Comparison of ENCODE assay signal across 11 cellular contexts in genomic region chr3:111621535-111621934, GRCh38. TPM values are rescaled to one million over a fixed set of nuclear protein-coding genes. Genes with fewer than 3 reads are reported as not detected.
DNase-seq lines count a peak whose midpoint lies in the region; ATAC-seq and TF ChIP-seq lines count a peak whose summit lies in the region.
"Had no signal": no experiment of that assay in that cellular context is flagged by ENCODE, and none has a peak within 500 bp of the region (broad histone marks: within the 10 kb centered on the region; RNA-seq: fewer than 3 reads in every experiment).

No MANE protein-coding gene starts in this region.

- H3K27me3 Mint-ChIP-seq in activated T-cell treated with anti-CD3 and anti-CD28 coated beads, Interleukin-2, amount 50 U/mL, for 24 hours, result no peaks in the 10 kb centered on the region
- H3K27me3 Mint-ChIP-seq in activated T-helper 2 cell treated with anti-CD3 and anti-CD28 coated beads, Interferon-gamma antibody, Interleukin-2, Interleukin-4, amounts not matched to agents 10 μg/mL and 5 μg/mL and 100 μg/mL, durations not matched to agents 14 hours and 24 hours and 36 hours (ENCODE audit: low read depth), result no peaks in the 10 kb centered on the region
- H3K27me3 Mint-ChIP-seq: naive thymus-derived CD8-positive, alpha-beta T cell; stimulated activated naive CD8-positive, alpha-beta T cell treated with anti-CD3 and anti-CD28 coated beads, Interleukin-15, Interleukin-2, amounts not matched to agents 100 ng/mL and 50 ng/mL, for 24 hours had no signal

- H3K27ac ChIP-seq in brain microvascular endothelial cell, result no peak overlapping the region

- H3K36me3 ChIP-seq in brain microvascular endothelial cell (replicated peaks), result no peaks in the 10 kb centered on the region

- no peaks in the 10 kb centered on the region for H3K27me3 ChIP-seq in brain microvascular endothelial cell (replicated peaks)

- peak; percentile 70 for TF ChIP-seq CTCF in brain microvascular endothelial cell (IDR thresholded peaks at IDR 0.05; ENCODE audit: low read depth, low read length, missing control alignments)

- ATAC-seq in GM21447 (IDR thresholded peaks at IDR 0.05; ENCODE audit: unreplicated experiment), result no peak
- ATAC-seq in GM21367 (IDR thresholded peaks at IDR 0.05; ENCODE audit: unreplicated experiment), result no peak

- intact Hi-C loops in activated T-helper 2 cell treated with anti-CD3 and anti-CD28 coated beads, Interferon-gamma antibody, Interleukin-2, Interleukin-4, amounts not matched to agents 10 μg/mL and 5 μg/mL and 100 μg/mL, durations not matched to agents 14 hours and 24 hours and 36 hours (cut with micrococcal nuclease), result no loop called here

- peaks cover 57% of the 10 kb centered on the region for H3K4me1 Mint-ChIP-seq in activated T-cell treated with anti-CD3 and anti-CD28 coated beads, Interleukin-2, amount 50 U/mL, for 24 hours (ENCODE audit: low read depth)
- H3K4me1 Mint-ChIP-seq in activated T-helper 2 cell treated with anti-CD3 and anti-CD28 coated beads, Interferon-gamma antibody, Interleukin-2, Interleukin-4, amounts not matched to agents 10 μg/mL and 5 μg/mL and 100 μg/mL, durations not matched to agents 14 hours and 24 hours and 36 hours (ENCODE audit: low read depth), result peaks cover 36% of the 10 kb centered on the region

- in situ Hi-C loops in brain microvascular endothelial cell (cut with HindIII; ENCODE audit: low pct_ligation_motif_present, low sequenced_read_pairs), result no loop called here

- H3K36me3 Mint-ChIP-seq in activated T-cell treated with anti-CD3 and anti-CD28 coated beads, Interleukin-2, amount 50 U/mL, for 24 hours (ENCODE audit: low read depth), result peaks cover 42% of the 10 kb centered on the region
- peaks cover 76% of the 10 kb centered on the region for H3K36me3 Mint-ChIP-seq in activated T-helper 2 cell treated with anti-CD3 and anti-CD28 coated beads, Interferon-gamma antibody, Interleukin-2, Interleukin-4, amounts not matched to agents 10 μg/mL and 5 μg/mL and 100 μg/mL, durations not matched to agents 14 hours and 24 hours and 36 hours (ENCODE audit: low read depth)

- H3K9me3 Mint-ChIP-seq in activated T-cell treated with anti-CD3 and anti-CD28 coated beads, Interleukin-2, amount 50 U/mL, for 24 hours, result no peaks in the 10 kb centered on the region
- peaks cover 12% of the 10 kb centered on the region for H3K9me3 Mint-ChIP-seq in activated T-helper 2 cell treated with anti-CD3 and anti-CD28 coated beads, Interferon-gamma antibody, Interleukin-2, Interleukin-4, amounts not matched to agents 10 μg/mL and 5 μg/mL and 100 μg/mL, durations not matched to agents 14 hours and 24 hours and 36 hours
- H3K9me3 Mint-ChIP-seq: naive thymus-derived CD8-positive, alpha-beta T cell; stimulated activated naive CD8-positive, alpha-beta T cell treated with anti-CD3 and anti-CD28 coated beads, Interleukin-15, Interleukin-2, amounts not matched to agents 100 ng/mL and 50 ng/mL, for 24 hours had no signal

- no peak overlapping the region for H3K4me3 ChIP-seq in brain microvascular endothelial cell (ENCODE audit: low read depth, low read length)

- H3K4me3 Mint-ChIP-seq in activated T-cell treated with anti-CD3 and anti-CD28 coated beads, Interleukin-2, amount 50 U/mL, for 24 hours, result no peak overlapping the region
- no peak overlapping the region for H3K4me3 Mint-ChIP-seq in activated T-helper 2 cell treated with anti-CD3 and anti-CD28 coated beads, Interferon-gamma antibody, Interleukin-2, Interleukin-4, amounts not matched to agents 10 μg/mL and 5 μg/mL and 100 μg/mL, durations not matched to agents 14 hours and 24 hours and 36 hours (ENCODE audit: low read depth)
- H3K4me3 Mint-ChIP-seq: naive thymus-derived CD8-positive, alpha-beta T cell; stimulated activated naive CD8-positive, alpha-beta T cell treated with anti-CD3 and anti-CD28 coated beads, Interleukin-15, Interleukin-2, amounts not matched to agents 100 ng/mL and 50 ng/mL, for 24 hours had no signal

- peak; percentile 54 for DNase-seq in activated T-cell treated with anti-CD3 and anti-CD28 coated beads for 48 hours (ENCODE audit: low read depth)
- no peak for DNase-seq in activated T-cell treated with anti-CD3 and anti-CD28 coated beads, Interleukin-2, amount 50 U/mL, for 24 hours
- DNase-seq in NCI-H1048 (lab: John Stamatoyannopoulos, UW), result peak; percentile 2
- no peak for DNase-seq in brain microvascular endothelial cell
- DNase-seq in stimulated activated CD4-positive, alpha-beta T cell treated with anti-CD3 and anti-CD28 coated beads, Interleukin-2, amount 100 ng/mL, for 24 hours, result peak; percentile 39 to 68
- no peak for DNase-seq in activated T-helper 2 cell treated with anti-CD3 and anti-CD28 coated beads, Interferon-gamma antibody, Interleukin-2, Interleukin-4, amounts not matched to agents 10 μg/mL and 5 μg/mL and 100 μg/mL, durations not matched to agents 14 hours and 24 hours and 36 hours (ENCODE audit: low spot score)
- DNase-seq: cortex of kidney had no signal

- no peak overlapping the region for H3K27ac Mint-ChIP-seq in activated T-cell treated with anti-CD3 and anti-CD28 coated beads, Interleukin-2, amount 50 U/mL, for 24 hours
- no peak overlapping the region for H3K27ac Mint-ChIP-seq in activated T-helper 2 cell treated with anti-CD3 and anti-CD28 coated beads, Interferon-gamma antibody, Interleukin-2, Interleukin-4, amounts not matched to agents 10 μg/mL and 5 μg/mL and 100 μg/mL, durations not matched to agents 14 hours and 24 hours and 36 hours
- H3K27ac Mint-ChIP-seq: stimulated activated naive CD8-positive, alpha-beta T cell treated with anti-CD3 and anti-CD28 coated beads, Interleukin-15, Interleukin-2, amounts not matched to agents 100 ng/mL and 50 ng/mL, for 24 hours had no signal

RNA-seq across cellular contexts. Expression of gene ZBED2, which starts 26.4 kb away (rescaled TPM):
- total RNA-seq in activated T-helper 2 cell treated with anti-CD3 and anti-CD28 coated beads, Interferon-gamma antibody, Interleukin-2, Interleukin-4, amounts not matched to agents 10 μg/mL and 5 μg/mL and 100 μg/mL, durations not matched to agents 14 hours and 24 hours and 36 hours, result 543 and 546 TPM in 2 replicates

RNA-seq across cellular contexts. Expression of gene PLCXD2, which starts 52.9 kb away (rescaled TPM):
- total RNA-seq in activated T-helper 2 cell treated with anti-CD3 and anti-CD28 coated beads, Interferon-gamma antibody, Interleukin-2, Interleukin-4, amounts not matched to agents 10 μg/mL and 5 μg/mL and 100 μg/mL, durations not matched to agents 14 hours and 24 hours and 36 hours, result 6.3 and 6.4 TPM in 2 replicates

Comparison
In these comparisons a context has a peak if more than half of its experiments do, and no peak if none do; other contexts are left out.
1. DNase-seq: peak in activated T-cell treated with anti-CD3 and anti-CD28 coated beads for 48 hours (single experiment), NCI-H1048 (single experiment) and stimulated activated CD4-positive, alpha-beta T cell treated with anti-CD3 and anti-CD28 coated beads, Interleukin-2, amount 100 ng/mL, for 24 hours (2 of 2); none in activated T-cell treated with anti-CD3 and anti-CD28 coated beads, Interleukin-2, amount 50 U/mL, for 24 hours (single experiment), brain microvascular endothelial cell (single experiment) and activated T-helper 2 cell treated with anti-CD3 and anti-CD28 coated beads, Interferon-gamma antibody, Interleukin-2, Interleukin-4, amounts not matched to agents 10 μg/mL and 5 μg/mL and 100 μg/mL, durations not matched to agents 14 hours and 24 hours and 36 hours (single experiment).